ENCODE assay signal across 29 cellular contexts in the genomic region with DNA sequence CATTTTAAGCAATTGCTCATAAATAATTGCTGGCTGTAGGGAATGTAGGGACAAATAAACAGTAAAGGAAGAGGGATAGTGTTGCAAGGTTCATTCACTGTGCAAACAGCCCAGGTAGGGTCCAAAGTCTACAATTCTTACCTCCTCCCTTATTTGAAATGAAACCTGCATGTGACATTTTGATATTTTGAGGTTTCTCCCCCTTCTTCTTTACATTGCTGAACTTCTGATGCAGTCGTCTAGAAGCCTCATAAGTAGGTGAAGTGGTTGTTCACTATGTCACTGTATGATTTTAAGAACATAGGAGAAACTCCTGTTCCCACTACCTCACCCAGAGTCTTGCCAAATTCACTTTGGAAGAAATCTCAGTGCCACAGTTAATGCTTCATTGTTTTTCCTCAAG. TPM values are rescaled to one million over a fixed set of nuclear protein-coding genes. Genes with fewer than 3 reads are reported as not detected.
A peak's percentile ranks its signal among the peaks of the same experiment; 100 is the strongest.
DNase-seq lines count a peak whose midpoint lies in the region; ATAC-seq, FAIRE-seq and TF ChIP-seq lines count a peak whose summit lies in the region.
"Had no signal": no experiment of that assay in that cellular context is flagged by ENCODE, and none has a peak within 500 bp of the region (broad histone marks: within the 10 kb centered on the region; RNA-seq: fewer than 3 reads in every experiment).

No MANE protein-coding gene starts in this region.

- H3K36me3 ChIP-seq in PC-3 (ENCODE audit: low read depth, low read length) (no peaks in the 10 kb centered on the region), stomach (no peaks in the 10 kb centered on the region)
- H3K36me3 ChIP-seq: left ventricle myocardium inferior, SJSA1 had no signal

- WGBS in stomach, 5 donors: 16 to 38% (median 19%) methylated on average over 1 of the region's 1 CpG

- H3K36me3 Mint-ChIP-seq in stimulated activated memory B cell treated with anti-CD40 and anti-IgM and Interleukin-4, amounts not matched to agents 10 μg/mL and 1 μg/mL and 100 μg/mL, for 72 hours: no peaks in the 10 kb centered on the region

- intact Hi-C loops in PC-3 (cut with micrococcal nuclease) (no loop called here), left colon (cut with DNase I, micrococcal nuclease) (no loop called here), stomach (cut with DNase I; ENCODE audit: low total_unique reads) (no loop called here)

- no peak overlapping the region for H3K4me3 Mint-ChIP-seq in stimulated activated memory B cell treated with anti-CD40 and anti-IgM and Interleukin-4, amounts not matched to agents 10 μg/mL and 1 μg/mL and 100 μg/mL, for 72 hours
- H3K4me3 Mint-ChIP-seq: activated B cell treated with CpG ODN at 0.5 μM for 24 hours; activated CD4-positive, alpha-beta T cell treated with anti-CD3 and anti-CD28 coated beads, Interleukin-2, amount 10 ng/mL, durations not matched to agents 7 days and 5 days; activated naive CD8-positive, alpha-beta T cell; naive thymus-derived CD4-positive, alpha-beta T cell; T-cell had no signal

- in situ Hi-C loops in ACHN (cut with HindIII; ENCODE audit: low pct_ligation_motif_present, low pct_unique_long_range_greater_than_20kb, low sequenced_read_pairs): no loop called here

- no peak overlapping the region for H2AFZ ChIP-seq in PC-3 (ENCODE audit: low read length)

- no peaks in the 10 kb centered on the region for H3K9me3 Mint-ChIP-seq in stimulated activated memory B cell treated with anti-CD40 and anti-IgM and Interleukin-4, amounts not matched to agents 10 μg/mL and 1 μg/mL and 100 μg/mL, for 72 hours
- H3K9me3 Mint-ChIP-seq: activated B cell treated with CpG ODN at 0.5 μM for 24 hours; activated CD4-positive, alpha-beta T cell treated with anti-CD3 and anti-CD28 coated beads, Interleukin-2, amount 10 ng/mL, durations not matched to agents 7 days and 5 days; T-cell had no signal

- DNase-seq in D721Med (ENCODE audit: insufficient read length, low spot score) (no peak), PC-3 (peak; percentile 82), left colon (no peak), stomach (no peak), ACHN (no peak), GM10266 (ENCODE audit: extremely low spot score) (no peak)
- DNase-seq: activated B cell treated with CpG ODN at 0.5 μM for 24 hours; activated CD4-positive, alpha-beta T cell treated with anti-CD3 and anti-CD28 coated beads, Interleukin-2, amount 10 ng/mL, durations not matched to agents 7 days and 5 days; activated effector memory CD4-positive, alpha-beta T cell treated with anti-CD3 and anti-CD28 coated beads, Interleukin-2, amount 50 U/mL, for 16 hours; anterior cingulate cortex; effector memory CD4-positive, alpha-beta T cell; erythroblast; H7; KG1; left ventricle myocardium inferior; naive thymus-derived CD4-positive, alpha-beta T cell; NCI-H2081 treated with DMSO at 0.1 percent for 48 hours; NCI-H226; NCI-H82; nucleus accumbens; stimulated activated CD4-positive, alpha-beta T cell treated with anti-CD3 and anti-CD28 coated beads, Interleukin-4, amount 100 ng/mL, for 24 hours; T-cell; trophoblast cell had no signal

- no peaks in the 10 kb centered on the region for H3K79me2 ChIP-seq in PC-3 (ENCODE audit: low read length)

- TF ChIP-seq CTCF in D721Med (IDR thresholded peaks at IDR 0.05; ENCODE audit: insufficient read depth, missing control alignments) (no peak), PC-3 (conservative IDR thresholded peaks at IDR 0.05; ENCODE audit: low read depth, low read length) (no peak), stomach (IDR thresholded peaks at IDR 0.05) (no peak), GM10266 (IDR thresholded peaks at IDR 0.05; ENCODE audit: control insufficient read depth, insufficient read depth, low read depth, missing control alignments) (no peak)

- peaks cover 58% of the 10 kb centered on the region for H3K4me1 ChIP-seq in PC-3 (ENCODE audit: insufficient read depth, low read length)
- H3K4me1 ChIP-seq in stomach: peaks cover 0 to 24% (median 7%) of the 10 kb centered on the region in 4 donors
- H3K4me1 ChIP-seq: SJSA1 had no signal

- no peak overlapping the region for H3K27ac Mint-ChIP-seq in stimulated activated memory B cell treated with anti-CD40 and anti-IgM and Interleukin-4, amounts not matched to agents 10 μg/mL and 1 μg/mL and 100 μg/mL, for 72 hours
- H3K27ac Mint-ChIP-seq: activated B cell treated with CpG ODN at 0.5 μM for 24 hours; activated CD4-positive, alpha-beta T cell treated with anti-CD3 and anti-CD28 coated beads, Interleukin-2, amount 10 ng/mL, durations not matched to agents 7 days and 5 days; activated naive CD8-positive, alpha-beta T cell; naive thymus-derived CD4-positive, alpha-beta T cell; T-cell had no signal

- peak; percentile 31; the same call in 1 of the 2 replicates for ATAC-seq in PC-3
- peak; percentile 88 for ATAC-seq in left colon
- no peak for ATAC-seq in stimulated activated memory B cell treated with anti-CD40 and anti-IgM and Interleukin-4, amounts not matched to agents 10 μg/mL and 1 μg/mL and 100 μg/mL, for 72 hours
- ATAC-seq: naive thymus-derived CD4-positive, alpha-beta T cell; T-cell had no signal

- H3K9me2 ChIP-seq in PC-3 (replicated peaks; ENCODE audit: low read length): no peaks in the 10 kb centered on the region

- H3K27me3 ChIP-seq in PC-3 (ENCODE audit: low read length): no peaks in the 10 kb centered on the region
- no peaks in the 10 kb centered on the region for H3K27me3 ChIP-seq in stomach

- H3K4me1 Mint-ChIP-seq in stimulated activated memory B cell treated with anti-CD40 and anti-IgM and Interleukin-4, amounts not matched to agents 10 μg/mL and 1 μg/mL and 100 μg/mL, for 72 hours: no peaks in the 10 kb centered on the region
- H3K4me1 Mint-ChIP-seq: activated B cell treated with CpG ODN at 0.5 μM for 24 hours had no signal

- H3K27ac ChIP-seq in PC-3 (ENCODE audit: low read length) (peak overlapping the region; percentile 68), stomach (peak overlapping the region in 3 of 5 donors; percentile 10 to 56 (median 24))
- H3K27ac ChIP-seq: left ventricle myocardium inferior, RWPE1, SJSA1 had no signal

- peak overlapping the region; percentile 46 for H3K4me2 ChIP-seq in PC-3 (ENCODE audit: low read length)

- H3F3A ChIP-seq in PC-3 (ENCODE audit: low read length, unreplicated experiment): no peaks in the 10 kb centered on the region

- no peak for TF ChIP-seq EP300 in stomach (IDR thresholded peaks at IDR 0.05)

- CTCF ChIA-PET in PC-3 (lab: Charles Lee): no interaction called here

- no peak for TF ChIP-seq POLR2A in stomach (IDR thresholded peaks at IDR 0.05)

- H3K9ac ChIP-seq in PC-3 (ENCODE audit: low read length): peak overlapping the region; percentile 8; the same call in 1 of the 2 replicates

- peak; percentile 48 for FAIRE-seq in D721Med (lab: Jason Lieb, UNC)
- FAIRE-seq: bronchial epithelial cell had no signal

- peaks cover 6% of the 10 kb centered on the region for H3K27me3 Mint-ChIP-seq in stimulated activated memory B cell treated with anti-CD40 and anti-IgM and Interleukin-4, amounts not matched to agents 10 μg/mL and 1 μg/mL and 100 μg/mL, for 72 hours
- H3K27me3 Mint-ChIP-seq: activated CD4-positive, alpha-beta T cell treated with anti-CD3 and anti-CD28 coated beads, Interleukin-2, amount 10 ng/mL, durations not matched to agents 7 days and 5 days; activated naive CD8-positive, alpha-beta T cell; T-cell had no signal

- H4K20me1 ChIP-seq in PC-3 (ENCODE audit: low read length): no peaks in the 10 kb centered on the region

- H3K9me3 ChIP-seq in PC-3 (ENCODE audit: low read length): no peaks in the 10 kb centered on the region
- no peaks in the 10 kb centered on the region for H3K9me3 ChIP-seq in stomach
- H3K9me3 ChIP-seq: left ventricle myocardium inferior, SJSA1 had no signal

- BruUV-seq in PC-3 (replicated peaks; lab: Mats Ljungman, UMichigan): no TSS peak

- POLR2A ChIA-PET in PC-3 (lab: Charles Lee; ENCODE audit: unreplicated experiment): no interaction called here

- H3K4me3 ChIP-seq in PC-3 (ENCODE audit: low read length) (peak overlapping the region; percentile 1; the same call in 1 of the 2 replicates), stomach (no peak overlapping the region)
- H3K4me3 ChIP-seq: left ventricle myocardium inferior, SJSA1 had no signal

RNA-seq across cellular contexts. Expression of a gene that starts 16.1 kb away (rescaled TPM):
- total RNA-seq in PC-3 (2014; rRNA removed): not detected in 2 replicates
- total RNA-seq in left colon: 1 to 10 TPM; 1.2 TPM
- total RNA-seq in stomach: 1 to 10 TPM in 2 of 5 donors, under 1 TPM in 1, not detected in 2; 0.87 to 4.8 (median 1.2) TPM
- 1 to 10 TPM in 1 of 3 donors, under 1 TPM in 2; 0.06 to 2.6 (median 0.53) TPM for polyA plus RNA-seq in stomach
- total RNA-seq: bronchial epithelial cell, glomerular endothelial cell, H7, SJSA1 had no signal

RNA-seq across cellular contexts. Expression of a gene that starts 59.8 kb away (rescaled TPM):
- total RNA-seq in PC-3 (2014; rRNA removed) (not detected in 2 replicates), left colon (1 to 10 TPM; 1.5 to 3.0 TPM), stomach (10 to 100 TPM in 1 of 5 donors, 1 to 10 TPM in 3, under 1 TPM in 1; 0.58 to 17.9 (median 2.8) TPM)
- 1 to 10 TPM; 1.6 to 2.7 (median 2.3) TPM for polyA plus RNA-seq in stomach
- total RNA-seq: bronchial epithelial cell, H7, SJSA1 had no signal
